ENCODE assay signal across 1 cellular context in the genomic region with DNA sequence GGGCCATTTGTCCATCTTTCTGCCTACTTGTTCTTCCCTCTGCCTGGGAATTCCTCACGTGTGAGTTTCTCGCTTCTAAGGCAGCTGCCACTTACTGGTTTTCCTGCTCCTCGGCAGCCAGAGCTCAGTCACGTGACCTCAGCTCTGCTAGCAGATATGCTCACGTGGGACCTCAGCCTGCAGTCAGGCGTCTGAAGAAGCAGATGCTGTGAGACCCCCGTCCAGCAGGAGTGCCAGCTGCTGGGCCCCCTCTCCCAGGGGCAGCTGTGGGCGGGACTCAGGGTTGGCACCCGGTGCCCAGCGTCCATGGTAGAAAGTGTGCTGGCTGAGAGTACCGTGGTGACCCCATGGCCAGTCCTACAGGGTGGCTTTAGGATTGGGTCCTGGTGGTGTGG.
TF ChIP-seq lines count a peak whose summit lies in the region.

No MANE protein-coding gene starts in this region.

TF ChIP-seq in H1, 55 proteins besides CTCF, POLR2A, EP300 and RAD21 (continued from another document):
- TF ChIP-seq POU5F1 (IDR thresholded peaks at IDR 0.05; ENCODE audit: low read depth, low read length) (no peak), SUZ12 (IDR thresholded peaks at IDR 0.05; ENCODE audit: low read length) (no peak), NRF1 (IDR thresholded peaks at IDR 0.05; ENCODE audit: low read depth, low read length) (no peak), KDM1A (IDR thresholded peaks at IDR 0.05; ENCODE audit: borderline replicate concordance, low read length) (no peak), CEBPB (IDR thresholded peaks at IDR 0.05; ENCODE audit: low read depth, low read length) (no peak), HDAC2 (IDR thresholded peaks at IDR 0.05; ENCODE audit: borderline replicate concordance in 1 of 2, low read depth in 2 of 2, low read length in 2 of 2) (no peak), TAF7 (optimal IDR thresholded peaks at IDR 0.05; ENCODE audit: borderline replicate concordance, low read depth, low read length) (no peak)
- TF ChIP-seq, protein P1, sequence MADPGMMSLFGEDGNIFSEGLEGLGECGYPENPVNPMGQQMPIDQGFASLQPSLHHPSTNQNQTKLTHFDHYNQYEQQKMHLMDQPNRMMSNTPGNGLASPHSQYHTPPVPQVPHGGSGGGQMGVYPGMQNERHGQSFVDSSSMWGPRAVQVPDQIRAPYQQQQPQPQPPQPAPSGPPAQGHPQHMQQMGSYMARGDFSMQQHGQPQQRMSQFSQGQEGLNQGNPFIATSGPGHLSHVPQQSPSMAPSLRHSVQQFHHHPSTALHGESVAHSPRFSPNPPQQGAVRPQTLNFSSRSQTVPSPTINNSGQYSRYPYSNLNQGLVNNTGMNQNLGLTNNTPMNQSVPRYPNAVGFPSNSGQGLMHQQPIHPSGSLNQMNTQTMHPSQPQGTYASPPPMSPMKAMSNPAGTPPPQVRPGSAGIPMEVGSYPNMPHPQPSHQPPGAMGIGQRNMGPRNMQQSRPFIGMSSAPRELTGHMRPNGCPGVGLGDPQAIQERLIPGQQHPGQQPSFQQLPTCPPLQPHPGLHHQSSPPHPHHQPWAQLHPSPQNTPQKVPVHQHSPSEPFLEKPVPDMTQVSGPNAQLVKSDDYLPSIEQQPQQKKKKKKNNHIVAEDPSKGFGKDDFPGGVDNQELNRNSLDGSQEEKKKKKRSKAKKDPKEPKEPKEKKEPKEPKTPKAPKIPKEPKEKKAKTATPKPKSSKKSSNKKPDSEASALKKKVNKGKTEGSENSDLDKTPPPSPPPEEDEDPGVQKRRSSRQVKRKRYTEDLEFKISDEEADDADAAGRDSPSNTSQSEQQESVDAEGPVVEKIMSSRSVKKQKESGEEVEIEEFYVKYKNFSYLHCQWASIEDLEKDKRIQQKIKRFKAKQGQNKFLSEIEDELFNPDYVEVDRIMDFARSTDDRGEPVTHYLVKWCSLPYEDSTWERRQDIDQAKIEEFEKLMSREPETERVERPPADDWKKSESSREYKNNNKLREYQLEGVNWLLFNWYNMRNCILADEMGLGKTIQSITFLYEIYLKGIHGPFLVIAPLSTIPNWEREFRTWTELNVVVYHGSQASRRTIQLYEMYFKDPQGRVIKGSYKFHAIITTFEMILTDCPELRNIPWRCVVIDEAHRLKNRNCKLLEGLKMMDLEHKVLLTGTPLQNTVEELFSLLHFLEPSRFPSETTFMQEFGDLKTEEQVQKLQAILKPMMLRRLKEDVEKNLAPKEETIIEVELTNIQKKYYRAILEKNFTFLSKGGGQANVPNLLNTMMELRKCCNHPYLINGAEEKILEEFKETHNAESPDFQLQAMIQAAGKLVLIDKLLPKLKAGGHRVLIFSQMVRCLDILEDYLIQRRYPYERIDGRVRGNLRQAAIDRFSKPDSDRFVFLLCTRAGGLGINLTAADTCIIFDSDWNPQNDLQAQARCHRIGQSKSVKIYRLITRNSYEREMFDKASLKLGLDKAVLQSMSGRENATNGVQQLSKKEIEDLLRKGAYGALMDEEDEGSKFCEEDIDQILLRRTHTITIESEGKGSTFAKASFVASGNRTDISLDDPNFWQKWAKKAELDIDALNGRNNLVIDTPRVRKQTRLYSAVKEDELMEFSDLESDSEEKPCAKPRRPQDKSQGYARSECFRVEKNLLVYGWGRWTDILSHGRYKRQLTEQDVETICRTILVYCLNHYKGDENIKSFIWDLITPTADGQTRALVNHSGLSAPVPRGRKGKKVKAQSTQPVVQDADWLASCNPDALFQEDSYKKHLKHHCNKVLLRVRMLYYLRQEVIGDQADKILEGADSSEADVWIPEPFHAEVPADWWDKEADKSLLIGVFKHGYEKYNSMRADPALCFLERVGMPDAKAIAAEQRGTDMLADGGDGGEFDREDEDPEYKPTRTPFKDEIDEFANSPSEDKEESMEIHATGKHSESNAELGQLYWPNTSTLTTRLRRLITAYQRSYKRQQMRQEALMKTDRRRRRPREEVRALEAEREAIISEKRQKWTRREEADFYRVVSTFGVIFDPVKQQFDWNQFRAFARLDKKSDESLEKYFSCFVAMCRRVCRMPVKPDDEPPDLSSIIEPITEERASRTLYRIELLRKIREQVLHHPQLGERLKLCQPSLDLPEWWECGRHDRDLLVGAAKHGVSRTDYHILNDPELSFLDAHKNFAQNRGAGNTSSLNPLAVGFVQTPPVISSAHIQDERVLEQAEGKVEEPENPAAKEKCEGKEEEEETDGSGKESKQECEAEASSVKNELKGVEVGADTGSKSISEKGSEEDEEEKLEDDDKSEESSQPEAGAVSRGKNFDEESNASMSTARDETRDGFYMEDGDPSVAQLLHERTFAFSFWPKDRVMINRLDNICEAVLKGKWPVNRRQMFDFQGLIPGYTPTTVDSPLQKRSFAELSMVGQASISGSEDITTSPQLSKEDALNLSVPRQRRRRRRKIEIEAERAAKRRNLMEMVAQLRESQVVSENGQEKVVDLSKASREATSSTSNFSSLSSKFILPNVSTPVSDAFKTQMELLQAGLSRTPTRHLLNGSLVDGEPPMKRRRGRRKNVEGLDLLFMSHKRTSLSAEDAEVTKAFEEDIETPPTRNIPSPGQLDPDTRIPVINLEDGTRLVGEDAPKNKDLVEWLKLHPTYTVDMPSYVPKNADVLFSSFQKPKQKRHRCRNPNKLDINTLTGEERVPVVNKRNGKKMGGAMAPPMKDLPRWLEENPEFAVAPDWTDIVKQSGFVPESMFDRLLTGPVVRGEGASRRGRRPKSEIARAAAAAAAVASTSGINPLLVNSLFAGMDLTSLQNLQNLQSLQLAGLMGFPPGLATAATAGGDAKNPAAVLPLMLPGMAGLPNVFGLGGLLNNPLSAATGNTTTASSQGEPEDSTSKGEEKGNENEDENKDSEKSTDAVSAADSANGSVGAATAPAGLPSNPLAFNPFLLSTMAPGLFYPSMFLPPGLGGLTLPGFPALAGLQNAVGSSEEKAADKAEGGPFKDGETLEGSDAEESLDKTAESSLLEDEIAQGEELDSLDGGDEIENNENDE (IDR thresholded peaks at IDR 0.05; ENCODE audit: insufficient replicate concordance, low read length), result no peak
